In genomic region chr13:75362026-75362425, GRCh38 we compare ENCODE assay signal across 22 cellular contexts.
"Had no signal": no experiment of that assay in that cellular context is flagged by ENCODE, and none has a peak within 500 bp of the region (broad histone marks: within the 10 kb centered on the region; RNA-seq: fewer than 3 reads in every experiment).

No MANE protein-coding gene starts in this region.

- H3K27ac Mint-ChIP-seq: naive B cell; stimulated activated effector memory CD8-positive, alpha-beta T cell treated with anti-CD3 and anti-CD28 coated beads, Interleukin-12 subunit alpha, Interleukin-12 subunit beta, amount 100 ng/mL, for 72 hours; type B pancreatic cell had no signal

- H3K36me3 ChIP-seq: neutrophil, right lobe of liver, suprapubic skin, thyroid gland, uterus had no signal

- H3K27me3 Mint-ChIP-seq: naive B cell, type B pancreatic cell had no signal

- FAIRE-seq: islet of Langerhans had no signal

- H3K36me3 Mint-ChIP-seq: naive B cell had no signal

- H3K4me1 ChIP-seq: uterus had no signal

- H3K9me3 Mint-ChIP-seq: naive B cell; nephron; stimulated activated effector memory CD8-positive, alpha-beta T cell treated with anti-CD3 and anti-CD28 coated beads, Interleukin-12 subunit alpha, Interleukin-12 subunit beta, amount 100 ng/mL, for 72 hours; type B pancreatic cell had no signal

- ATAC-seq: left lobe of liver; stimulated activated effector memory CD8-positive, alpha-beta T cell treated with anti-CD3 and anti-CD28 coated beads, Interleukin-12 subunit alpha, Interleukin-12 subunit beta, amount 100 ng/mL, for 72 hours; stimulated activated naive CD8-positive, alpha-beta T cell treated with anti-CD3 and anti-CD28 coated beads, Interleukin-15, Interleukin-2, amounts not matched to agents 100 U/mL and 50 U/mL, for 24 hours had no signal

- DNase-seq: cortex of kidney; dorsolateral prefrontal cortex; effector CD8-positive, alpha-beta T cell; foreskin melanocyte; heart right ventricle; hypothalamus; mesendoderm; naive B cell; right lobe of liver; stimulated activated CD4-positive, alpha-beta T cell treated with anti-CD3 and anti-CD28 coated beads, Interleukin-4, amount 100 ng/mL, for 1 hour; stimulated activated CD8-positive, alpha-beta memory T cell treated with anti-CD3 and anti-CD28 coated beads, Interleukin-4, amount 100 ng/mL, for 48 hours; stimulated activated naive CD8-positive, alpha-beta T cell treated with anti-CD3 and anti-CD28 coated beads, Interleukin-15, Interleukin-2, amounts not matched to agents 100 U/mL and 50 U/mL, for 24 hours; thyroid gland; uterus had no signal

- H3K4me3 Mint-ChIP-seq: nephron; stimulated activated effector memory CD8-positive, alpha-beta T cell treated with anti-CD3 and anti-CD28 coated beads, Interleukin-12 subunit alpha, Interleukin-12 subunit beta, amount 100 ng/mL, for 72 hours; type B pancreatic cell had no signal

- H3K9me3 ChIP-seq: heart right ventricle, neutrophil, right lobe of liver, suprapubic skin, thyroid gland, uterus had no signal

- H3K27ac ChIP-seq: dorsolateral prefrontal cortex, neutrophil, right lobe of liver, suprapubic skin, thyroid gland, uterus had no signal

- H3K4me3 ChIP-seq: dorsolateral prefrontal cortex, heart right ventricle, lung, right lobe of liver, suprapubic skin, thyroid gland, uterus had no signal

- H3K27me3 ChIP-seq: dorsolateral prefrontal cortex, heart right ventricle, right lobe of liver, suprapubic skin, thyroid gland, uterus had no signal
